ENCODE assay signal across 7 cellular contexts in the genomic region with DNA sequence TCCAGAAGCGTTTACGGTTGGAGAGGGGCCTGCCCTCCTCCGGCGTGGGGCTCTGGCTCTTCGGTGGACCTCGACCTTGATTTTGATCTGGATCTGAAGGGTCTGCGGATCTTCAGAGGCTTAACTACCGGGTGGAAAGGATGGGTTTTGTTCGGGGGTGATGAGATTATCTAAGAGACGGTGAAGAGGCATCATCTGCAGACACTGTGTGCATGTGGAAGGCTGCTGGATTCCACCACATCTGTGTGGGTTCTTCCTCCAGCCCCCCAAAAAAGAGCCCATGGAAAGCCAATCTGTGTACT. TPM values are rescaled to one million over a fixed set of nuclear protein-coding genes. Genes with fewer than 3 reads are reported as not detected.
A peak's percentile ranks its signal among the peaks of the same experiment; 100 is the strongest.
DNase-seq lines count a peak whose midpoint lies in the region; ATAC-seq and FAIRE-seq lines count a peak whose summit lies in the region.

No MANE protein-coding gene starts in this region.

- peaks cover 37% of the 10 kb centered on the region for H3K27me3 Mint-ChIP-seq in activated naive CD8-positive, alpha-beta T cell treated with anti-CD3 and anti-CD28 coated beads, Interleukin-2, amount 10 ng/mL, durations not matched to agents 7 days and 5 days
- H3K27me3 Mint-ChIP-seq in immature natural killer cell (ENCODE audit: low read depth in 3 of 3): peaks cover 8 to 17% (median 9%) of the 10 kb centered on the region in 3 donors

- no peak for ATAC-seq in activated naive CD8-positive, alpha-beta T cell treated with anti-CD3 and anti-CD28 coated beads, Interleukin-2, amount 10 ng/mL, durations not matched to agents 7 days and 5 days (ENCODE audit: low read depth)
- no peak for ATAC-seq in HG02798 (IDR thresholded peaks at IDR 0.05; ENCODE audit: poor library complexity, unreplicated experiment)

- H3K4me1 Mint-ChIP-seq in activated naive CD8-positive, alpha-beta T cell treated with anti-CD3 and anti-CD28 coated beads, Interleukin-2, amount 10 ng/mL, durations not matched to agents 7 days and 5 days: peaks cover 7% of the 10 kb centered on the region
- peaks cover 6 to 19% of the 10 kb centered on the region in 2 donors for H3K4me1 Mint-ChIP-seq in immature natural killer cell

- H3K27ac ChIP-seq in substantia nigra (ENCODE audit: low read depth, low read length, poor library complexity, severe bottlenecking): peak overlapping the region; percentile 68

- peak overlapping the region; percentile 74 for H3K4me3 Mint-ChIP-seq in activated naive CD8-positive, alpha-beta T cell treated with anti-CD3 and anti-CD28 coated beads, Interleukin-2, amount 10 ng/mL, durations not matched to agents 7 days and 5 days
- peak overlapping the region; percentile 79 to 85 (median 82) for H3K4me3 Mint-ChIP-seq in immature natural killer cell

- peak; percentile 13 for FAIRE-seq in HTR-8/SVneo (lab: Jason Lieb, UNC)

- no peak overlapping the region for H3K27ac Mint-ChIP-seq in activated naive CD8-positive, alpha-beta T cell treated with anti-CD3 and anti-CD28 coated beads, Interleukin-2, amount 10 ng/mL, durations not matched to agents 7 days and 5 days
- H3K27ac Mint-ChIP-seq in immature natural killer cell: no peak overlapping the region

- H3K9me3 Mint-ChIP-seq in activated naive CD8-positive, alpha-beta T cell treated with anti-CD3 and anti-CD28 coated beads, Interleukin-2, amount 10 ng/mL, durations not matched to agents 7 days and 5 days: no peaks in the 10 kb centered on the region
- peaks cover 0 to 2% (median 0%) of the 10 kb centered on the region in 6 donors for H3K9me3 Mint-ChIP-seq in immature natural killer cell

- H3K36me3 Mint-ChIP-seq in activated naive CD8-positive, alpha-beta T cell treated with anti-CD3 and anti-CD28 coated beads, Interleukin-2, amount 10 ng/mL, durations not matched to agents 7 days and 5 days: no peaks in the 10 kb centered on the region
- H3K36me3 Mint-ChIP-seq in immature natural killer cell: peaks cover 0 to 3% (median 0%) of the 10 kb centered on the region in 3 donors

- POLR2A ChIA-PET in activated naive CD8-positive, alpha-beta T cell treated with anti-CD3 and anti-CD28 coated beads, Interleukin-2, amount 10 ng/mL, durations not matched to agents 7 days and 5 days (lab: Charles Lee): no interaction called here

- no peak for DNase-seq in HTR-8/SVneo (ENCODE audit: insufficient read length, low spot score)
- no peak for DNase-seq in activated naive CD8-positive, alpha-beta T cell treated with anti-CD3 and anti-CD28 coated beads, Interleukin-2, amount 10 ng/mL, durations not matched to agents 7 days and 5 days
- DNase-seq in immature natural killer cell: no peak
- peak in 1 of 49 donors; percentile 40 for DNase-seq in substantia nigra (lab: John Stamatoyannopoulos, UW)
- no peak for DNase-seq in SW 1271 (lab: John Stamatoyannopoulos, UW)
- no peak for DNase-seq in ureter (ENCODE audit: low spot score)

RNA-seq across cellular contexts. Expression of gene LGALSL, which starts 1.0 kb away (rescaled TPM):
- total RNA-seq in activated naive CD8-positive, alpha-beta T cell treated with anti-CD3 and anti-CD28 coated beads, Interleukin-2, amount 10 ng/mL, durations not matched to agents 7 days and 5 days: under 1 TPM; 0.19 to 0.43 TPM
- under 1 TPM in 2 of 3 donors, not detected in 1; 0.39 to 0.80 TPM for polyA plus RNA-seq in immature natural killer cell
- total RNA-seq in ureter: 10.0 TPM
